ENCODE assay signal across 20 cellular contexts in genomic region chr12:29216797-29217583, GRCh38.
DNase-seq lines count a peak whose midpoint lies in the region; ATAC-seq and TF ChIP-seq lines count a peak whose summit lies in the region.
"Had no signal": no experiment of that assay in that cellular context is flagged by ENCODE, and none has a peak within 500 bp of the region (broad histone marks: within the 10 kb centered on the region; RNA-seq: fewer than 3 reads in every experiment).

No MANE protein-coding gene starts in this region.

- H3K27me3 ChIP-seq in BE2C = no peaks in the 10 kb centered on the region
- no peaks in the 10 kb centered on the region for H3K27me3 ChIP-seq in mesenchymal stem cell (ENCODE audit: control insufficient read depth in 1 of 2, insufficient read depth in 1 of 2, low read length in 2 of 2)

- no peak overlapping the region for H3K4ac ChIP-seq in mesenchymal stem cell (ENCODE audit: low read depth in 1 of 2, low read length in 2 of 2)

- DNase-seq in BE2C (peak; percentile 10), KBM-7 (peak; percentile 42), choroid plexus epithelial cell (ENCODE audit: low read depth) (peak; percentile 67), mesenchymal stem cell (peak; percentile 45), kidney glomerular epithelial cell (lab: John Stamatoyannopoulos, UW) (no peak), DMS114 treated with DMSO at 0.1 percent for 48 hours (lab: John Stamatoyannopoulos, UW; ENCODE audit: unreplicated experiment) (no peak)
- DNase-seq in activated CD8-positive, alpha-beta memory T cell treated with anti-CD3 and anti-CD28 coated beads, Interleukin-2, amount 10 ng/mL, durations not matched to agents 7 days and 5 days = no peak
- DNase-seq in activated effector memory CD4-positive, alpha-beta T cell treated with anti-CD3 and anti-CD28 coated beads, Interleukin-2, amount 50 U/mL, for 16 hours = no peak
- DNase-seq: activated B cell treated with CpG ODN at 0.5 μM for 24 hours; activated CD8-positive, alpha-beta memory T cell treated with anti-CD3 and anti-CD28 coated beads for 24 hours; activated gamma-delta T cell; aorta; GOT3; naive B cell; NCI-H2029 treated with DMSO at 0.1 percent for 48 hours; NCI-H69; T-helper 1 cell had no signal

- no peak overlapping the region for H3K4me2 ChIP-seq in mesenchymal stem cell (ENCODE audit: low read length, poor library complexity, severe bottlenecking)

- H3K36me3 ChIP-seq in BE2C (no peaks in the 10 kb centered on the region), mesenchymal stem cell (ENCODE audit: control insufficient read depth in 1 of 2, insufficient read depth in 2 of 2, low read depth in 1 of 2, low read length in 2 of 2) (no peaks in the 10 kb centered on the region)

- no peak overlapping the region for H3K4me3 Mint-ChIP-seq in activated CD8-positive, alpha-beta memory T cell treated with anti-CD3 and anti-CD28 coated beads, Interleukin-2, amount 10 ng/mL, durations not matched to agents 7 days and 5 days
- H3K4me3 Mint-ChIP-seq: activated B cell treated with CpG ODN at 0.5 μM for 24 hours; B cell; dendritic cell treated with granulocyte-macrophage colony-stimulating factor and Interleukin-4, amounts not matched to agents 40 ng/mL and 50 ng/mL, for 4 days; naive B cell had no signal

- H3K9ac ChIP-seq in mesenchymal stem cell (ENCODE audit: low read length) = peak overlapping the region; percentile 67

- H4K8ac ChIP-seq in mesenchymal stem cell (ENCODE audit: low read length) = no peak overlapping the region

- H4K91ac ChIP-seq in mesenchymal stem cell (ENCODE audit: low read length) = no peak overlapping the region

- CTCF ChIA-PET in activated CD8-positive, alpha-beta memory T cell treated with anti-CD3 and anti-CD28 coated beads, Interleukin-2, amount 10 ng/mL, durations not matched to agents 7 days and 5 days (lab: Charles Lee) = interaction anchor here (1.2 kb wide), 1 partner anchor 101 kb away, joined by 3 read pairs; no protein-coding TSS in a partner anchor

- in situ Hi-C loops in KBM-7 (cut with MboI; ENCODE audit: low pct_unique_long_range_greater_than_20kb, low sequenced_read_pairs) = no loop called here

- H3K23ac ChIP-seq in mesenchymal stem cell (ENCODE audit: low read length in 2 of 2) = no peak overlapping the region

- no peak overlapping the region for H2AK5ac ChIP-seq in mesenchymal stem cell (ENCODE audit: low read length, severe bottlenecking)

- TF ChIP-seq CTCF in BE2C (IDR thresholded peaks at IDR 0.05; ENCODE audit: low read depth, low read length) (no peak), choroid plexus epithelial cell (conservative IDR thresholded peaks at IDR 0.05; ENCODE audit: low read depth, low read length) (no peak)

- H3K36me3 Mint-ChIP-seq in activated CD8-positive, alpha-beta memory T cell treated with anti-CD3 and anti-CD28 coated beads, Interleukin-2, amount 10 ng/mL, durations not matched to agents 7 days and 5 days = no peaks in the 10 kb centered on the region
- H3K36me3 Mint-ChIP-seq: naive B cell had no signal

- H2BK5ac ChIP-seq in mesenchymal stem cell (ENCODE audit: low read depth, low read length, poor library complexity, severe bottlenecking) = no peak overlapping the region

- H3K18ac ChIP-seq in mesenchymal stem cell (ENCODE audit: low read depth in 1 of 2, low read length in 2 of 2) = no peak overlapping the region

- no peak for ATAC-seq in activated CD8-positive, alpha-beta memory T cell treated with anti-CD3 and anti-CD28 coated beads, Interleukin-2, amount 10 ng/mL, durations not matched to agents 7 days and 5 days
- ATAC-seq: esophagus mucosa had no signal

- no peak overlapping the region for H2BK120ac ChIP-seq in mesenchymal stem cell (ENCODE audit: low read depth, low read length)

- 53% methylated on average over 1 of the region's 5 CpGs for WGBS in mesenchymal stem cell

- H3K4me1 ChIP-seq in BE2C (peaks cover 36% of the 10 kb centered on the region), mesenchymal stem cell (ENCODE audit: control insufficient read depth, insufficient read depth, low read depth, low read length) (no peaks in the 10 kb centered on the region)

- H2AFZ ChIP-seq in mesenchymal stem cell (ENCODE audit: low read depth, low read length) = no peak overlapping the region

- no peak overlapping the region for H3K27ac Mint-ChIP-seq in activated CD8-positive, alpha-beta memory T cell treated with anti-CD3 and anti-CD28 coated beads, Interleukin-2, amount 10 ng/mL, durations not matched to agents 7 days and 5 days
- H3K27ac Mint-ChIP-seq: activated B cell treated with CpG ODN at 0.5 μM for 24 hours; B cell; dendritic cell treated with granulocyte-macrophage colony-stimulating factor and Interleukin-4, amounts not matched to agents 40 ng/mL and 50 ng/mL, for 4 days; naive B cell had no signal

- H3K27ac ChIP-seq in mesenchymal stem cell (ENCODE audit: low read length, poor library complexity, severe bottlenecking) = no peak overlapping the region

- H3K4me3 ChIP-seq in BE2C (ENCODE audit: low read depth, low read length) = no peak overlapping the region
- H3K4me3 ChIP-seq in choroid plexus epithelial cell (ENCODE audit: low read depth, low read length) = no peak overlapping the region
- H3K4me3 ChIP-seq in mesenchymal stem cell (ENCODE audit: insufficient read depth in 1 of 2, low read depth in 1 of 2, low read length in 2 of 2) = no peak overlapping the region

- H3K9me3 Mint-ChIP-seq in activated CD8-positive, alpha-beta memory T cell treated with anti-CD3 and anti-CD28 coated beads, Interleukin-2, amount 10 ng/mL, durations not matched to agents 7 days and 5 days (ENCODE audit: low read depth) = peaks cover 1% of the 10 kb centered on the region

- no peak overlapping the region for H2BK15ac ChIP-seq in mesenchymal stem cell (ENCODE audit: low read depth, poor library complexity, severe bottlenecking)

- H3K27me3 Mint-ChIP-seq in activated CD8-positive, alpha-beta memory T cell treated with anti-CD3 and anti-CD28 coated beads, Interleukin-2, amount 10 ng/mL, durations not matched to agents 7 days and 5 days = no peaks in the 10 kb centered on the region
- H3K27me3 Mint-ChIP-seq: activated B cell treated with CpG ODN at 0.5 μM for 24 hours, B cell, naive B cell had no signal

- H3K9me3 ChIP-seq in BE2C (no peaks in the 10 kb centered on the region), mesenchymal stem cell (ENCODE audit: control insufficient read depth, low read length) (no peaks in the 10 kb centered on the region)

- H3K79me1 ChIP-seq in mesenchymal stem cell (replicated peaks; ENCODE audit: low read length, poor library complexity, severe bottlenecking) = no peaks in the 10 kb centered on the region

- H3K14ac ChIP-seq in mesenchymal stem cell (ENCODE audit: low read length in 2 of 2) = no peak overlapping the region

- H3K4me1 Mint-ChIP-seq in activated CD8-positive, alpha-beta memory T cell treated with anti-CD3 and anti-CD28 coated beads, Interleukin-2, amount 10 ng/mL, durations not matched to agents 7 days and 5 days = no peaks in the 10 kb centered on the region
- H3K4me1 Mint-ChIP-seq: activated B cell treated with CpG ODN at 0.5 μM for 24 hours, B cell, naive B cell had no signal

- H2BK12ac ChIP-seq in mesenchymal stem cell (ENCODE audit: low read length in 2 of 2) = no peak overlapping the region

Comparison
In these comparisons a context has a peak if more than half of its experiments do, and no peak if none do; other contexts are left out.
1. DNase-seq: peak in BE2C (single experiment), KBM-7 (single experiment), choroid plexus epithelial cell (single experiment) and mesenchymal stem cell (single experiment); none in kidney glomerular epithelial cell (single experiment), activated CD8-positive, alpha-beta memory T cell treated with anti-CD3 and anti-CD28 coated beads, Interleukin-2, amount 10 ng/mL, durations not matched to agents 7 days and 5 days (single experiment), activated effector memory CD4-positive, alpha-beta T cell treated with anti-CD3 and anti-CD28 coated beads, Interleukin-2, amount 50 U/mL, for 16 hours (single experiment) and DMS114 treated with DMSO at 0.1 percent for 48 hours (single experiment).